15 cellular contexts compared by ENCODE assay signal in the genomic region with DNA sequence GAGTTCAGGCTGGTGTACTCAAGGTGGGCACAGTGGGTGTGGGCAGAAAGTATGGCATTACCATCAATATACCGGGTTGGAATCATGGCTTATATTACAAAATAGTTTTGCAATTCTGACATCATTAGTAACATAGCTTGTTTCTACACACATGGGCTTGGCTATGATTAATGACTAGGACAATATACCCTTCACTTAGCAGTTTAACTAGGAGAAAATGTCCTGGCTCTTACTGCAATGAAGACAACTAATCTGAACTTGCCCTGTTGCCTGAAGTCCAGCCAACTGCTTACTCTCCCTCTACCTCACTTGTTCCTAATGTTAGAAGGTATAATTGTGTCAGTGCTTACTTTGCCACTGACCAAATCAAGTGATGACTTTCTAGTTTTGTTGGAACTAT.
DNase-seq lines count a peak whose midpoint lies in the region; ATAC-seq and TF ChIP-seq lines count a peak whose summit lies in the region.
"Had no signal": no experiment of that assay in that cellular context is flagged by ENCODE, and none has a peak within 500 bp of the region (broad histone marks: within the 10 kb centered on the region; RNA-seq: fewer than 3 reads in every experiment).

No MANE protein-coding gene starts in this region.

- TF ChIP-seq CTCF in RWPE2 (IDR thresholded peaks at IDR 0.05; ENCODE audit: poor library complexity, severe bottlenecking): no peak
- no peak for TF ChIP-seq CTCF in fibroblast of lung (conservative IDR thresholded peaks at IDR 0.05 in 1 of 2, IDR thresholded peaks at IDR 0.05 in 1 of 2; ENCODE audit: low read depth in 1 of 2, low read length in 2 of 2)
- no peak for TF ChIP-seq CTCF in hepatocyte (IDR thresholded peaks at IDR 0.05; ENCODE audit: poor library complexity)

- no peaks in the 10 kb centered on the region for H3K36me3 ChIP-seq in RWPE2 (ENCODE audit: low read depth)
- H3K36me3 ChIP-seq in fibroblast of lung (ENCODE audit: control insufficient read depth, insufficient read depth, low read length): no peaks in the 10 kb centered on the region
- H3K36me3 ChIP-seq in hepatocyte (replicated peaks; ENCODE audit: insufficient read depth, low read depth): no peaks in the 10 kb centered on the region

- no peak overlapping the region for H3K4me2 ChIP-seq in fibroblast of lung (ENCODE audit: extremely low read depth, insufficient read depth, low read length)
- H3K4me2 ChIP-seq in hepatocyte: no peak overlapping the region

- H3K27ac ChIP-seq in RWPE2 (ENCODE audit: poor library complexity, severe bottlenecking): peak overlapping the region; percentile 44
- H3K27ac ChIP-seq in fibroblast of lung (ENCODE audit: insufficient read depth, low read length): no peak overlapping the region
- H3K27ac ChIP-seq in hepatocyte: no peak overlapping the region
- H3K27ac ChIP-seq: GM23248 had no signal

- H3K27me3 ChIP-seq in RWPE2 (ENCODE audit: insufficient read depth, poor library complexity, severe bottlenecking) (no peaks in the 10 kb centered on the region), fibroblast of lung (ENCODE audit: control insufficient read depth, insufficient read depth, low read length) (no peaks in the 10 kb centered on the region), hepatocyte (no peaks in the 10 kb centered on the region)

- H3K4me3 ChIP-seq in RWPE2 (ENCODE audit: severe bottlenecking): no peak overlapping the region
- H3K4me3 ChIP-seq in fibroblast of lung (replicated peaks in 1 of 4; ENCODE audit: control extremely low read depth in 1 of 4, insufficient read depth in 1 of 4, low read depth in 3 of 4, low read length in 4 of 4): no peak overlapping the region
- no peak overlapping the region for H3K4me3 ChIP-seq in hepatocyte
- H3K4me3 ChIP-seq: GM23248 had no signal

- peak; percentile 6 for DNase-seq in HPDE6-E6E7 (ENCODE audit: extremely low spot score)
- no peak for DNase-seq in RWPE2 (ENCODE audit: low spot score)
- peak; percentile 4 to 19 for DNase-seq in fibroblast of lung (ENCODE audit: low read depth in 2 of 2)
- peak; percentile 3 for DNase-seq in hepatocyte (ENCODE audit: low spot score)
- no peak for DNase-seq in D341Med (ENCODE audit: low spot score)
- DNase-seq in NCI-H1105 (lab: John Stamatoyannopoulos, UW): no peak
- DNase-seq: AML-193, Caco-2, GM23248, NCI-H1694, NCI-H748 treated with DMSO at 0.1 percent for 48 hours, PC-3, SHP77 had no signal

- no peaks in the 10 kb centered on the region for H3K9me3 ChIP-seq in RWPE2 (ENCODE audit: severe bottlenecking)
- no peaks in the 10 kb centered on the region for H3K9me3 ChIP-seq in fibroblast of lung (ENCODE audit: control insufficient read depth, insufficient read depth, low read depth, low read length)
- no peaks in the 10 kb centered on the region for H3K9me3 ChIP-seq in hepatocyte (ENCODE audit: low read depth)
- H3K9me3 ChIP-seq: Caco-2 had no signal

- H3K9ac ChIP-seq in fibroblast of lung (ENCODE audit: insufficient read depth, low read length): no peak overlapping the region
- H3K9ac ChIP-seq: GM23248 had no signal

- WGBS in hepatocyte (ENCODE audit: low lambda C conversion rate, missing lambda C conversion rate): 91% methylated on average over 1 of the region's 1 CpG

- H2AFZ ChIP-seq in fibroblast of lung (ENCODE audit: low read length): no peak overlapping the region
- no peak overlapping the region for H2AFZ ChIP-seq in hepatocyte
- H2AFZ ChIP-seq: GM23248 had no signal

- ATAC-seq in RWPE2 (ENCODE audit: low read depth) (peak; percentile 96), GM19023 (IDR thresholded peaks at IDR 0.05; ENCODE audit: unreplicated experiment) (no peak), HG03342 (IDR thresholded peaks at IDR 0.05; ENCODE audit: unreplicated experiment) (no peak)
- ATAC-seq: PC-3 had no signal

- no peaks in the 10 kb centered on the region for H3K9me2 ChIP-seq in hepatocyte (replicated peaks; ENCODE audit: insufficient read depth)

- H4K20me1 ChIP-seq in fibroblast of lung (ENCODE audit: control insufficient read depth, extremely low read depth, insufficient read depth, low read length) (no peaks in the 10 kb centered on the region), hepatocyte (ENCODE audit: insufficient read depth, poor library complexity, severe bottlenecking) (no peaks in the 10 kb centered on the region)

- H3K79me2 ChIP-seq in fibroblast of lung (ENCODE audit: control insufficient read depth, insufficient read depth, low read length): no peaks in the 10 kb centered on the region
- H3K79me2 ChIP-seq in hepatocyte: no peaks in the 10 kb centered on the region

- H3K4me1 ChIP-seq in RWPE2 (ENCODE audit: insufficient read depth, poor library complexity, severe bottlenecking) (peaks cover 9% of the 10 kb centered on the region), fibroblast of lung (ENCODE audit: control insufficient read depth, extremely low read depth, insufficient read depth, low read length) (no peaks in the 10 kb centered on the region), hepatocyte (ENCODE audit: insufficient read depth) (peaks cover 3% of the 10 kb centered on the region)
- H3K4me1 ChIP-seq: Caco-2 had no signal

Comparison
In these comparisons a context has a peak if more than half of its experiments do, and no peak if none do; other contexts are left out.
1. DNase-seq: peak in HPDE6-E6E7 (single experiment), fibroblast of lung (2 of 2) and hepatocyte (single experiment); none in RWPE2 (single experiment), D341Med (single experiment) and NCI-H1105 (single experiment).